In the genomic region with DNA sequence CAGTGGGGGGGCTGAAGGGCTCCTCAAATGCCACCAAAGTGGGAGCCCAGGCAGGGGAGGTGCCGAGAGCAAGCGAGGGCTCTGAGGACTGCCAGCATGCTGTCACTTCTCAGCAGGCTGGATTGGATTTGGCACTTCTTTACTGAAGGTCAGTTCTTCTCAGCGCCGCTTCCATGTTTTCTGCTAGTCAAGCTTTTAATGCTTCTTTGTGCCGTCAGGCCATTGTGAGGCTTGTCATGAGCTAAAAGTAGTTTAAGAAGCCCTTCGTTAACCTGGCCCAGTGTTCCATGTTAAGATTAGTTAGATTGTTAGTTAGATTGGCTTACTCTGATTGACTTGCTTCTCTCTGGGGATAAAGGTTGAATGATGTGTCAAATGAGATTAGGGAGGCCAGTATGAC, we compare ENCODE assay signal across 26 cellular contexts. TPM values are rescaled to one million over a fixed set of nuclear protein-coding genes. Genes with fewer than 3 reads are reported as not detected.
"Had no signal": no experiment of that assay in that cellular context is flagged by ENCODE, and none has a peak within 500 bp of the region (broad histone marks: within the 10 kb centered on the region; RNA-seq: fewer than 3 reads in every experiment).

No MANE protein-coding gene starts in this region.

- H3K4me1 Mint-ChIP-seq: memory B cell, neural crest cell had no signal

- H3K27ac Mint-ChIP-seq: activated CD4-positive, alpha-beta T cell treated with anti-CD3 and anti-CD28 coated beads, Interleukin-2, amount 10 ng/mL, durations not matched to agents 24 days and 14 days; activated CD8-positive, alpha-beta T cell treated with anti-CD3 and anti-CD28 coated beads for 36 hours; activated naive CD8-positive, alpha-beta T cell treated with anti-CD3 and anti-CD28 coated beads, Interleukin-2, amount 10 ng/mL, durations not matched to agents 7 days and 5 days; activated T-helper 17 cell treated with anti-CD3 and anti-CD28 coated beads, Interleukin-2, amount 50 U/mL, for 72 hours; memory B cell; stimulated activated memory B cell treated with anti-CD40 and anti-IgM and Interleukin-4, amounts not matched to agents 10 μg/mL and 1 μg/mL and 100 μg/mL, for 72 hours had no signal

- H3K27ac ChIP-seq: body of pancreas, epithelial cell of prostate, left lung, prostate gland, upper lobe of right lung had no signal

- H3K9me3 Mint-ChIP-seq: activated CD4-positive, alpha-beta T cell treated with anti-CD3 and anti-CD28 coated beads, Interleukin-2, amount 10 ng/mL, durations not matched to agents 24 days and 14 days; activated T-helper 17 cell treated with anti-CD3 and anti-CD28 coated beads, Interleukin-2, amount 50 U/mL, for 72 hours; memory B cell; neural crest cell; stimulated activated memory B cell treated with anti-CD40 and anti-IgM and Interleukin-4, amounts not matched to agents 10 μg/mL and 1 μg/mL and 100 μg/mL, for 72 hours had no signal

- H3K4me1 ChIP-seq: prostate gland, testis, upper lobe of right lung had no signal

- H3K36me3 Mint-ChIP-seq: memory B cell; stimulated activated memory B cell treated with anti-CD40 and anti-IgM and Interleukin-4, amounts not matched to agents 10 μg/mL and 1 μg/mL and 100 μg/mL, for 72 hours had no signal

- H3K4me3 ChIP-seq: body of pancreas, left lung, prostate gland, upper lobe of right lung had no signal

- DNase-seq: activated CD4-positive, alpha-beta T cell treated with anti-CD3 and anti-CD28 coated beads, Interleukin-2, amount 10 ng/mL, durations not matched to agents 24 days and 14 days; activated CD4-positive, CD25-positive, alpha-beta regulatory T cell; activated CD8-positive, alpha-beta T cell treated with anti-CD3 and anti-CD28 coated beads for 36 hours; activated naive CD4-positive, alpha-beta T cell; activated naive CD8-positive, alpha-beta T cell treated with anti-CD3 and anti-CD28 coated beads, Interleukin-2, amount 10 ng/mL, durations not matched to agents 7 days and 5 days; activated T-cell treated with anti-CD3 and anti-CD28 coated beads, Interleukin-2, amount 50 U/mL, for 1 hour; body of pancreas; caudate nucleus; dorsolateral prefrontal cortex; foreskin melanocyte; head of caudate nucleus; left lung; stimulated activated CD4-positive, alpha-beta T cell treated with anti-CD3 and anti-CD28 coated beads, Interleukin-4, amount 100 ng/mL, for 4 hours; T-helper 1 cell; T-helper 9 cell; testis; upper lobe of right lung had no signal

- H3K27me3 Mint-ChIP-seq: activated CD4-positive, alpha-beta T cell treated with anti-CD3 and anti-CD28 coated beads, Interleukin-2, amount 10 ng/mL, durations not matched to agents 24 days and 14 days; activated CD8-positive, alpha-beta T cell treated with anti-CD3 and anti-CD28 coated beads for 36 hours; activated naive CD8-positive, alpha-beta T cell treated with anti-CD3 and anti-CD28 coated beads, Interleukin-2, amount 10 ng/mL, durations not matched to agents 7 days and 5 days; activated T-helper 17 cell treated with anti-CD3 and anti-CD28 coated beads, Interleukin-2, amount 50 U/mL, for 72 hours; stimulated activated memory B cell treated with anti-CD40 and anti-IgM and Interleukin-4, amounts not matched to agents 10 μg/mL and 1 μg/mL and 100 μg/mL, for 72 hours had no signal

- H3K9me3 ChIP-seq: body of pancreas, left lung, prostate gland, testis, upper lobe of right lung had no signal

- H3K27me3 ChIP-seq: body of pancreas, dorsolateral prefrontal cortex, left lung, testis, upper lobe of right lung had no signal

- ATAC-seq: activated CD8-positive, alpha-beta T cell treated with anti-CD3 and anti-CD28 coated beads for 36 hours; activated T-helper 17 cell treated with anti-CD3 and anti-CD28 coated beads, Interleukin-2, amount 50 U/mL, for 72 hours; body of pancreas; left lung; sciatic nerve; stimulated activated memory B cell treated with anti-CD40 and anti-IgM and Interleukin-4, amounts not matched to agents 10 μg/mL and 1 μg/mL and 100 μg/mL, for 72 hours; upper lobe of right lung had no signal

- H3K4me3 Mint-ChIP-seq: activated CD4-positive, alpha-beta T cell treated with anti-CD3 and anti-CD28 coated beads, Interleukin-2, amount 10 ng/mL, durations not matched to agents 24 days and 14 days; activated CD8-positive, alpha-beta T cell treated with anti-CD3 and anti-CD28 coated beads for 36 hours; activated naive CD8-positive, alpha-beta T cell treated with anti-CD3 and anti-CD28 coated beads, Interleukin-2, amount 10 ng/mL, durations not matched to agents 7 days and 5 days; activated T-helper 17 cell treated with anti-CD3 and anti-CD28 coated beads, Interleukin-2, amount 50 U/mL, for 72 hours; memory B cell; neural crest cell; stimulated activated memory B cell treated with anti-CD40 and anti-IgM and Interleukin-4, amounts not matched to agents 10 μg/mL and 1 μg/mL and 100 μg/mL, for 72 hours had no signal

RNA-seq across cellular contexts. Expression of a gene that starts 47.3 kb away (rescaled TPM):
- total RNA-seq: activated CD4-positive, alpha-beta T cell treated with anti-CD3 and anti-CD28 coated beads, Interleukin-2, amount 10 ng/mL, durations not matched to agents 24 days and 14 days; activated CD8-positive, alpha-beta T cell treated with anti-CD3 and anti-CD28 coated beads for 36 hours; activated naive CD8-positive, alpha-beta T cell treated with anti-CD3 and anti-CD28 coated beads, Interleukin-2, amount 10 ng/mL, durations not matched to agents 7 days and 5 days; activated T-helper 17 cell treated with anti-CD3 and anti-CD28 coated beads, Interleukin-2, amount 50 U/mL, for 72 hours; kidney epithelial cell; neural crest cell; osteocyte had no signal

RNA-seq across cellular contexts. Expression of a gene that starts 54.2 kb away (rescaled TPM):
- total RNA-seq: activated CD4-positive, alpha-beta T cell treated with anti-CD3 and anti-CD28 coated beads, Interleukin-2, amount 10 ng/mL, durations not matched to agents 24 days and 14 days; activated CD8-positive, alpha-beta T cell treated with anti-CD3 and anti-CD28 coated beads for 36 hours; activated naive CD8-positive, alpha-beta T cell treated with anti-CD3 and anti-CD28 coated beads, Interleukin-2, amount 10 ng/mL, durations not matched to agents 7 days and 5 days; activated T-helper 17 cell treated with anti-CD3 and anti-CD28 coated beads, Interleukin-2, amount 50 U/mL, for 72 hours; kidney epithelial cell; neural crest cell; osteocyte had no signal
